ENCODE assay signal across 23 cellular contexts in genomic region chr5:162496080-162496808, GRCh38.
DNase-seq lines count a peak whose midpoint lies in the region; ATAC-seq and TF ChIP-seq lines count a peak whose summit lies in the region.
"Had no signal": no experiment of that assay in that cellular context is flagged by ENCODE, and none has a peak within 500 bp of the region (broad histone marks: within the 10 kb centered on the region; RNA-seq: fewer than 3 reads in every experiment).

No MANE protein-coding gene starts in this region.

- no peak overlapping the region for H2AFZ ChIP-seq in PC-3 (ENCODE audit: low read length)

- no peak overlapping the region for H3K9ac ChIP-seq in PC-3 (ENCODE audit: low read length)

- POLR2A ChIA-PET in PC-3 (lab: Charles Lee; ENCODE audit: unreplicated experiment): no interaction called here
- POLR2A ChIA-PET in CD8-positive, alpha-beta T cell (lab: Charles Lee): no interaction called here

- no peaks in the 10 kb centered on the region for H3K36me3 ChIP-seq in PC-3 (ENCODE audit: low read depth, low read length)
- H3K36me3 ChIP-seq in CD8-positive, alpha-beta T cell (ENCODE audit: insufficient read depth, low read length): no peaks in the 10 kb centered on the region
- H3K36me3 ChIP-seq: ascending aorta, HAP-1, upper lobe of left lung had no signal

- no peaks in the 10 kb centered on the region for H3F3A ChIP-seq in PC-3 (ENCODE audit: low read length, unreplicated experiment)

- H3K4me1 Mint-ChIP-seq in CD8-positive, alpha-beta T cell (ENCODE audit: low read depth): no peaks in the 10 kb centered on the region
- H3K4me1 Mint-ChIP-seq: memory B cell; stimulated activated memory B cell treated with anti-CD40 and anti-IgM and Interleukin-4, amounts not matched to agents 10 μg/mL and 1 μg/mL and 100 μg/mL, for 72 hours; T-helper 17 cell had no signal

- no peaks in the 10 kb centered on the region for H3K4me1 ChIP-seq in PC-3 (ENCODE audit: insufficient read depth, low read length)
- H3K4me1 ChIP-seq in CD8-positive, alpha-beta T cell (ENCODE audit: insufficient read depth, low read length): no peaks in the 10 kb centered on the region
- H3K4me1 ChIP-seq: ascending aorta, HAP-1, upper lobe of left lung had no signal

- intact Hi-C loops in PC-3 (cut with micrococcal nuclease): no loop called here
- intact Hi-C loops in CD8-positive, alpha-beta T cell (cut with DNase I, micrococcal nuclease): no loop called here

- no peaks in the 10 kb centered on the region for H3K9me3 ChIP-seq in PC-3 (ENCODE audit: low read length)
- no peaks in the 10 kb centered on the region for H3K9me3 ChIP-seq in CD8-positive, alpha-beta T cell (ENCODE audit: low read length)
- H3K9me3 ChIP-seq: ascending aorta, HAP-1, upper lobe of left lung had no signal

- peak; percentile 51 for ATAC-seq in GM18861 (IDR thresholded peaks at IDR 0.05; ENCODE audit: unreplicated experiment)
- peak; percentile 53 for ATAC-seq in HG02798 (IDR thresholded peaks at IDR 0.05; ENCODE audit: poor library complexity, unreplicated experiment)
- no peak for ATAC-seq in PC-3
- ATAC-seq in CD8-positive, alpha-beta T cell: no peak
- no peak for ATAC-seq in HG02588 (IDR thresholded peaks at IDR 0.05; ENCODE audit: unreplicated experiment)
- no peak for ATAC-seq in GM18519 (IDR thresholded peaks at IDR 0.05; ENCODE audit: low FRiP score, unreplicated experiment)
- ATAC-seq: left lobe of liver; stimulated activated memory B cell treated with anti-CD40 and anti-IgM and Interleukin-4, amounts not matched to agents 10 μg/mL and 1 μg/mL and 100 μg/mL, for 72 hours; T-helper 17 cell had no signal

- H3K27me3 ChIP-seq in PC-3 (ENCODE audit: low read length): no peaks in the 10 kb centered on the region
- H3K27me3 ChIP-seq in CD8-positive, alpha-beta T cell (ENCODE audit: insufficient read depth, low read length): no peaks in the 10 kb centered on the region
- H3K27me3 ChIP-seq: ascending aorta, upper lobe of left lung had no signal

- peaks cover 6% of the 10 kb centered on the region for H3K9me3 Mint-ChIP-seq in CD8-positive, alpha-beta T cell
- H3K9me3 Mint-ChIP-seq: stimulated activated memory B cell treated with anti-CD40 and anti-IgM and Interleukin-4, amounts not matched to agents 10 μg/mL and 1 μg/mL and 100 μg/mL, for 72 hours had no signal

- no peaks in the 10 kb centered on the region for H3K27me3 Mint-ChIP-seq in CD8-positive, alpha-beta T cell (ENCODE audit: low read depth)
- H3K27me3 Mint-ChIP-seq: activated T-cell treated with anti-CD3 and anti-CD28 coated beads, Interleukin-2, amount 50 U/mL, for 24 hours; memory B cell; stimulated activated memory B cell treated with anti-CD40 and anti-IgM and Interleukin-4, amounts not matched to agents 10 μg/mL and 1 μg/mL and 100 μg/mL, for 72 hours; T-helper 17 cell had no signal

- no peak overlapping the region for H3K4me3 ChIP-seq in PC-3 (ENCODE audit: low read length)
- no peak overlapping the region for H3K4me3 ChIP-seq in CD8-positive, alpha-beta T cell (ENCODE audit: low read depth, low read length)
- H3K4me3 ChIP-seq: ascending aorta, HAP-1, upper lobe of left lung had no signal

- no peaks in the 10 kb centered on the region for H4K20me1 ChIP-seq in PC-3 (ENCODE audit: low read length)

- no peak overlapping the region for H3K4me3 Mint-ChIP-seq in CD8-positive, alpha-beta T cell
- H3K4me3 Mint-ChIP-seq: activated T-cell treated with anti-CD3 and anti-CD28 coated beads, Interleukin-2, amount 50 U/mL, for 24 hours; memory B cell; stimulated activated memory B cell treated with anti-CD40 and anti-IgM and Interleukin-4, amounts not matched to agents 10 μg/mL and 1 μg/mL and 100 μg/mL, for 72 hours; T-helper 17 cell had no signal

- BruUV-seq in PC-3 (replicated peaks; lab: Mats Ljungman, UMichigan): no TSS peak

- no peaks in the 10 kb centered on the region for H3K9me2 ChIP-seq in PC-3 (replicated peaks; ENCODE audit: low read length)

- CTCF ChIA-PET in PC-3 (lab: Charles Lee): no interaction called here
- CTCF ChIA-PET in CD8-positive, alpha-beta T cell (lab: Charles Lee): no interaction called here

- H3K27ac Mint-ChIP-seq in CD8-positive, alpha-beta T cell: no peak overlapping the region
- H3K27ac Mint-ChIP-seq: activated T-cell treated with anti-CD3 and anti-CD28 coated beads, Interleukin-2, amount 50 U/mL, for 24 hours; memory B cell; stimulated activated memory B cell treated with anti-CD40 and anti-IgM and Interleukin-4, amounts not matched to agents 10 μg/mL and 1 μg/mL and 100 μg/mL, for 72 hours; T-helper 17 cell had no signal

- DNase-seq in PC-3 (peak; percentile 44), myocyte (ENCODE audit: low read depth) (peak; percentile 14), NCI-H1092 treated with DMSO at 0.1 percent for 48 hours (lab: John Stamatoyannopoulos, UW) (no peak)
- no peak for DNase-seq in CD8-positive, alpha-beta T cell
- DNase-seq: activated CD4-positive, alpha-beta T cell treated with anti-CD3 and anti-CD28 coated beads, Interleukin-2, amount 50 U/mL, for 1 hour; activated CD4-positive, CD25-positive, alpha-beta regulatory T cell; activated gamma-delta T cell; activated T-cell treated with anti-CD3 and anti-CD28 coated beads, Interleukin-2, amount 50 U/mL, for 24 hours; KG1; NCI-H1417; NCI-H446; NCI-H774; T-helper 17 cell; upper lobe of left lung had no signal

- no peak for TF ChIP-seq CTCF in PC-3 (conservative IDR thresholded peaks at IDR 0.05; ENCODE audit: low read depth, low read length)
- TF ChIP-seq CTCF in CD8-positive, alpha-beta T cell (IDR thresholded peaks at IDR 0.05): no peak

- H3K4me2 ChIP-seq in PC-3 (ENCODE audit: low read length): 0 out of 2 replicates have a peak overlapping the region, but pooled peaks have one; percentile 5

- H3K36me3 Mint-ChIP-seq in CD8-positive, alpha-beta T cell: no peaks in the 10 kb centered on the region
- H3K36me3 Mint-ChIP-seq: memory B cell; stimulated activated memory B cell treated with anti-CD40 and anti-IgM and Interleukin-4, amounts not matched to agents 10 μg/mL and 1 μg/mL and 100 μg/mL, for 72 hours had no signal

- H3K27ac ChIP-seq in PC-3 (ENCODE audit: low read length): no peak overlapping the region
- no peak overlapping the region for H3K27ac ChIP-seq in CD8-positive, alpha-beta T cell (ENCODE audit: low read depth, low read length)
- H3K27ac ChIP-seq: ascending aorta, upper lobe of left lung had no signal

- no peaks in the 10 kb centered on the region for H3K79me2 ChIP-seq in PC-3 (ENCODE audit: low read length)

Comparison
In these comparisons a context has a peak if more than half of its experiments do, and no peak if none do; other contexts are left out.
1. ATAC-seq: peak in GM18861 (single experiment) and HG02798 (single experiment); none in PC-3 (single experiment), CD8-positive, alpha-beta T cell (single experiment), HG02588 (single experiment) and GM18519 (single experiment).
2. DNase-seq: peak in PC-3 (single experiment) and myocyte (single experiment); none in CD8-positive, alpha-beta T cell (0 of 7) and NCI-H1092 treated with DMSO at 0.1 percent for 48 hours (single experiment).